ENCODE assay signal across 1 cellular context in the genomic region with DNA sequence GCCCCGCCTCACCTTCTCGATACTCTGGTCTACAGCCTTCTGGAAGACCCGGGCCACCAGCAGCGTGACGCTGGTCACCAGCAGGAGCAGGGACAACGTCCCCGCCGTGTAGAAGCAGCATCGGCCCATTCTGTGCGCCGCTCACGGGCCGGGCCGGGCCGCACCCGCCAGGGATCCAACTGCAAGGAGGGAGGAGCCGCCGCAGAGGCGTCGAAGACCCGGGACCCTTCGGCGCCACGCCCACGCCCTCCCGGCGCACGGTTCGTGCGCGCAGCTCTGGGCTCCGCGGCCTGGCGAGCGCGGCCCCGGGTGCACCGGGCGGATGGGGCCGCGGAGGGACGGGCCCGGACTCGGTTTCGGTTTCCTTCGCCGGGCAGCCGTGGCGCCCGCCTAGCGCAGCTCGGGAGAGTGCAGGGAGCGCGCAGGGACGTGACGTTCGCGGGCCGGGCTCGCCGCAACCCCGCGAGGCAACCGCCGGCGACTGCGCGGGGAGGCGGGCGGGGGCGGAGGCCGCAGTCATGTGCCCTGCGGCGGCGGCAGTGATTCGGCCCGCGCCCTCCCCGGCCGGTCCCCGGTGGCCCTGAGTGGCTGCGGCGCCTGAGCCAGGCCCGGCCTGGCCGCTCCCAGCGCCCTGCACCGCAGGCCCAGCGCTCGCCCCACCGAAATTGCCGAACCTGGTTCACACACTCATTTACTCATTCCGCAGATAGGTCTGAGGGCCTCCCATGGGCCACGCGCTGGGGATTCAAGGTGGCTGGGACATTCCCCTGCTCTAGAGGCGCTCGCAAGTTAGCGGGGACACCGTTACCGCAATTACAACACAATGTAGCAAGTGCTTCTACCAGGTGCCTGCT.
A peak's percentile ranks its signal among the peaks of the same experiment; 100 is the strongest.
TF ChIP-seq lines count a peak whose summit lies in the region.

A gene with protein sequence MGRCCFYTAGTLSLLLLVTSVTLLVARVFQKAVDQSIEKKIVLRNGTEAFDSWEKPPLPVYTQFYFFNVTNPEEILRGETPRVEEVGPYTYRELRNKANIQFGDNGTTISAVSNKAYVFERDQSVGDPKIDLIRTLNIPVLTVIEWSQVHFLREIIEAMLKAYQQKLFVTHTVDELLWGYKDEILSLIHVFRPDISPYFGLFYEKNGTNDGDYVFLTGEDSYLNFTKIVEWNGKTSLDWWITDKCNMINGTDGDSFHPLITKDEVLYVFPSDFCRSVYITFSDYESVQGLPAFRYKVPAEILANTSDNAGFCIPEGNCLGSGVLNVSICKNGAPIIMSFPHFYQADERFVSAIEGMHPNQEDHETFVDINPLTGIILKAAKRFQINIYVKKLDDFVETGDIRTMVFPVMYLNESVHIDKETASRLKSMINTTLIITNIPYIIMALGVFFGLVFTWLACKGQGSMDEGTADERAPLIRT (minus strand): TSS at position 410 of the 854 bp plus-strand sequence. CDS start 281 bp downstream, at position 129.

TF ChIP-seq in K562, 482 proteins besides CTCF, POLR2A, EP300 and RAD21 (continued from another document and continues in another):
- no peak for TF ChIP-seq NR0B1 (IDR thresholded peaks at IDR 0.05; ENCODE audit: partially characterized antibody)
- TF ChIP-seq ZC3H11A (IDR thresholded peaks at IDR 0.05; ENCODE audit: low read depth, low read length): no peak
- no peak for TF ChIP-seq ZNF347 (CRISPR knock-in tag; IDR thresholded peaks at IDR 0.05; ENCODE audit: low read depth)
- 0 out of 2 replicates have a peak, but pooled peaks have one; percentile 41 for TF ChIP-seq ZNF583 (CRISPR knock-in tag; IDR thresholded peaks at IDR 0.05)
- TF ChIP-seq ZNF197 (CRISPR knock-in tag; IDR thresholded peaks at IDR 0.05; ENCODE audit: low read depth): no peak
- TF ChIP-seq PHTF2 (CRISPR knock-in tag; IDR thresholded peaks at IDR 0.05): no peak
- TF ChIP-seq, protein P1, sequence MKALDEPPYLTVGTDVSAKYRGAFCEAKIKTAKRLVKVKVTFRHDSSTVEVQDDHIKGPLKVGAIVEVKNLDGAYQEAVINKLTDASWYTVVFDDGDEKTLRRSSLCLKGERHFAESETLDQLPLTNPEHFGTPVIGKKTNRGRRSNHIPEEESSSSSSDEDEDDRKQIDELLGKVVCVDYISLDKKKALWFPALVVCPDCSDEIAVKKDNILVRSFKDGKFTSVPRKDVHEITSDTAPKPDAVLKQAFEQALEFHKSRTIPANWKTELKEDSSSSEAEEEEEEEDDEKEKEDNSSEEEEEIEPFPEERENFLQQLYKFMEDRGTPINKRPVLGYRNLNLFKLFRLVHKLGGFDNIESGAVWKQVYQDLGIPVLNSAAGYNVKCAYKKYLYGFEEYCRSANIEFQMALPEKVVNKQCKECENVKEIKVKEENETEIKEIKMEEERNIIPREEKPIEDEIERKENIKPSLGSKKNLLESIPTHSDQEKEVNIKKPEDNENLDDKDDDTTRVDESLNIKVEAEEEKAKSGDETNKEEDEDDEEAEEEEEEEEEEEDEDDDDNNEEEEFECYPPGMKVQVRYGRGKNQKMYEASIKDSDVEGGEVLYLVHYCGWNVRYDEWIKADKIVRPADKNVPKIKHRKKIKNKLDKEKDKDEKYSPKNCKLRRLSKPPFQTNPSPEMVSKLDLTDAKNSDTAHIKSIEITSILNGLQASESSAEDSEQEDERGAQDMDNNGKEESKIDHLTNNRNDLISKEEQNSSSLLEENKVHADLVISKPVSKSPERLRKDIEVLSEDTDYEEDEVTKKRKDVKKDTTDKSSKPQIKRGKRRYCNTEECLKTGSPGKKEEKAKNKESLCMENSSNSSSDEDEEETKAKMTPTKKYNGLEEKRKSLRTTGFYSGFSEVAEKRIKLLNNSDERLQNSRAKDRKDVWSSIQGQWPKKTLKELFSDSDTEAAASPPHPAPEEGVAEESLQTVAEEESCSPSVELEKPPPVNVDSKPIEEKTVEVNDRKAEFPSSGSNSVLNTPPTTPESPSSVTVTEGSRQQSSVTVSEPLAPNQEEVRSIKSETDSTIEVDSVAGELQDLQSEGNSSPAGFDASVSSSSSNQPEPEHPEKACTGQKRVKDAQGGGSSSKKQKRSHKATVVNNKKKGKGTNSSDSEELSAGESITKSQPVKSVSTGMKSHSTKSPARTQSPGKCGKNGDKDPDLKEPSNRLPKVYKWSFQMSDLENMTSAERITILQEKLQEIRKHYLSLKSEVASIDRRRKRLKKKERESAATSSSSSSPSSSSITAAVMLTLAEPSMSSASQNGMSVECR (CRISPR knock-in tag; IDR thresholded peaks at IDR 0.05): no peak; the same call in none of the 2 replicates
- no peak for TF ChIP-seq ZNF609 (CRISPR knock-in tag; IDR thresholded peaks at IDR 0.05; ENCODE audit: borderline replicate concordance)
- TF ChIP-seq ZFPM2 (CRISPR knock-in tag; IDR thresholded peaks at IDR 0.05): no peak
- TF ChIP-seq TCFL5 (CRISPR knock-in tag; conservative IDR thresholded peaks at IDR 0.05): no peak
- TF ChIP-seq NFYB (IDR thresholded peaks at IDR 0.05; ENCODE audit: extremely low read depth, insufficient read length): peak; percentile 33
- TF ChIP-seq HNRNPL (IDR thresholded peaks at IDR 0.05; ENCODE audit: low read depth, low read length): no peak
- TF ChIP-seq MAFF (IDR thresholded peaks at IDR 0.05; ENCODE audit: low read length): no peak
- TF ChIP-seq NELFE (IDR thresholded peaks at IDR 0.05; ENCODE audit: insufficient read depth, insufficient read length): no peak
- TF ChIP-seq, protein P2, sequence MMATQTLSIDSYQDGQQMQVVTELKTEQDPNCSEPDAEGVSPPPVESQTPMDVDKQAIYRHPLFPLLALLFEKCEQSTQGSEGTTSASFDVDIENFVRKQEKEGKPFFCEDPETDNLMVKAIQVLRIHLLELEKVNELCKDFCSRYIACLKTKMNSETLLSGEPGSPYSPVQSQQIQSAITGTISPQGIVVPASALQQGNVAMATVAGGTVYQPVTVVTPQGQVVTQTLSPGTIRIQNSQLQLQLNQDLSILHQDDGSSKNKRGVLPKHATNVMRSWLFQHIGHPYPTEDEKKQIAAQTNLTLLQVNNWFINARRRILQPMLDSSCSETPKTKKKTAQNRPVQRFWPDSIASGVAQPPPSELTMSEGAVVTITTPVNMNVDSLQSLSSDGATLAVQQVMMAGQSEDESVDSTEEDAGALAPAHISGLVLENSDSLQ (IDR thresholded peaks at IDR 0.05): no peak
- TF ChIP-seq NCOA6 (IDR thresholded peaks at IDR 0.05): peak; percentile 23; the same call in 1 of the 2 replicates
- TF ChIP-seq CREB3 (tag; conservative IDR thresholded peaks at IDR 0.05; ENCODE audit: low read depth): no peak
- TF ChIP-seq ELF4 (CRISPR knock-in tag; IDR thresholded peaks at IDR 0.05): no peak
- TF ChIP-seq ZBTB33 (CRISPR knock-in tag; IDR thresholded peaks at IDR 0.05): no peak; the same call in 1 of the 2 replicates
- no peak for TF ChIP-seq SMAD1 (IDR thresholded peaks at IDR 0.05; ENCODE audit: low read depth, low read length, partially characterized antibody)
- TF ChIP-seq MCM5 (IDR thresholded peaks at IDR 0.05; ENCODE audit: low read depth): no peak
- TF ChIP-seq, protein P3, sequence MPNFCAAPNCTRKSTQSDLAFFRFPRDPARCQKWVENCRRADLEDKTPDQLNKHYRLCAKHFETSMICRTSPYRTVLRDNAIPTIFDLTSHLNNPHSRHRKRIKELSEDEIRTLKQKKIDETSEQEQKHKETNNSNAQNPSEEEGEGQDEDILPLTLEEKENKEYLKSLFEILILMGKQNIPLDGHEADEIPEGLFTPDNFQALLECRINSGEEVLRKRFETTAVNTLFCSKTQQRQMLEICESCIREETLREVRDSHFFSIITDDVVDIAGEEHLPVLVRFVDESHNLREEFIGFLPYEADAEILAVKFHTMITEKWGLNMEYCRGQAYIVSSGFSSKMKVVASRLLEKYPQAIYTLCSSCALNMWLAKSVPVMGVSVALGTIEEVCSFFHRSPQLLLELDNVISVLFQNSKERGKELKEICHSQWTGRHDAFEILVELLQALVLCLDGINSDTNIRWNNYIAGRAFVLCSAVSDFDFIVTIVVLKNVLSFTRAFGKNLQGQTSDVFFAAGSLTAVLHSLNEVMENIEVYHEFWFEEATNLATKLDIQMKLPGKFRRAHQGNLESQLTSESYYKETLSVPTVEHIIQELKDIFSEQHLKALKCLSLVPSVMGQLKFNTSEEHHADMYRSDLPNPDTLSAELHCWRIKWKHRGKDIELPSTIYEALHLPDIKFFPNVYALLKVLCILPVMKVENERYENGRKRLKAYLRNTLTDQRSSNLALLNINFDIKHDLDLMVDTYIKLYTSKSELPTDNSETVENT (CRISPR knock-in tag; IDR thresholded peaks at IDR 0.05): peak; percentile 35; the same call in 1 of the 2 replicates
- TF ChIP-seq ZBTB11 (CRISPR knock-in tag; IDR thresholded peaks at IDR 0.05): peak in 1 of 3 experiments; percentile 85; a peak in 2 of 6 replicates
- no peak for TF ChIP-seq ZKSCAN3 (CRISPR knock-in tag; IDR thresholded peaks at IDR 0.05)
- TF ChIP-seq SMAD2 (IDR thresholded peaks at IDR 0.05; ENCODE audit: low read depth, low read length): no peak
- TF ChIP-seq BDP1 (IDR thresholded peaks at IDR 0.05; ENCODE audit: insufficient read depth, insufficient read length): no peak
- no peak for TF ChIP-seq EWSR1 (IDR thresholded peaks at IDR 0.05; ENCODE audit: borderline replicate concordance, low read depth, partially characterized antibody)
